Comparison of ENCODE assay signal across 26 cellular contexts in genomic region chr20:24832518-24832917, GRCh38.
"Had no signal": no experiment of that assay in that cellular context is flagged by ENCODE, and none has a peak within 500 bp of the region (broad histone marks: within the 10 kb centered on the region; RNA-seq: fewer than 3 reads in every experiment).

No MANE protein-coding gene starts in this region.

- H3K4me3 Mint-ChIP-seq: dendritic cell treated with granulocyte-macrophage colony-stimulating factor and Interleukin-4, amounts not matched to agents 40 ng/mL and 50 ng/mL, for 4 days; effector memory CD8-positive, alpha-beta T cell; endodermal cell; mesothelial cell of epicardium had no signal

- H3K27ac ChIP-seq: colonic mucosa, epithelial cell of prostate, esophagus squamous epithelium, gastrocnemius medialis, heart right ventricle, left lung, lower lobe of right lung had no signal

- H3K4me1 ChIP-seq: colonic mucosa, gastrocnemius medialis, heart right ventricle, left lung, lower lobe of right lung had no signal

- H3K9me3 ChIP-seq: colonic mucosa, esophagus squamous epithelium, gastrocnemius medialis, left lung, lower lobe of right lung had no signal

- H3K27me3 Mint-ChIP-seq: dendritic cell treated with granulocyte-macrophage colony-stimulating factor and Interleukin-4, amounts not matched to agents 40 ng/mL and 50 ng/mL, for 4 days had no signal

- FAIRE-seq: endometrium, islet of Langerhans, keratinocyte had no signal

- H3K9me3 Mint-ChIP-seq: dendritic cell treated with granulocyte-macrophage colony-stimulating factor and Interleukin-4, amounts not matched to agents 40 ng/mL and 50 ng/mL, for 4 days; effector memory CD8-positive, alpha-beta T cell; endodermal cell; mesothelial cell of epicardium had no signal

- H3K4me3 ChIP-seq: colonic mucosa, esophagus squamous epithelium, gastrocnemius medialis, heart right ventricle, left lung, lower lobe of right lung had no signal

- H3K27ac Mint-ChIP-seq: dendritic cell treated with granulocyte-macrophage colony-stimulating factor and Interleukin-4, amounts not matched to agents 40 ng/mL and 50 ng/mL, for 4 days; effector memory CD8-positive, alpha-beta T cell; endodermal cell; mesothelial cell of epicardium had no signal

- DNase-seq: colonic mucosa; cortex of kidney; effector CD8-positive, alpha-beta T cell; effector memory CD8-positive, alpha-beta T cell; endodermal cell; erythroblast; esophagus squamous epithelium; foreskin fibroblast; foreskin melanocyte; gastrocnemius medialis; glutamatergic neuron; head of caudate nucleus; heart right ventricle; hippocampal formation; left cardiac atrium; left lung; left ventricle myocardium superior; lower lobe of right lung; mesenchymal stem cell had no signal

- H3K36me3 Mint-ChIP-seq: mesothelial cell of epicardium had no signal

- ATAC-seq: effector memory CD8-positive, alpha-beta T cell; esophagus mucosa; gastrocnemius medialis; heart right ventricle; left cardiac atrium; left lung; left ventricle myocardium superior; lower lobe of right lung had no signal

- H3K36me3 ChIP-seq: colonic mucosa, esophagus squamous epithelium, gastrocnemius medialis, heart right ventricle, left lung, lower lobe of right lung had no signal

- H3K27me3 ChIP-seq: colonic mucosa, esophagus squamous epithelium, gastrocnemius medialis, left lung had no signal
